Comparison of ENCODE assay signal across 8 cellular contexts in genomic region chr1:116433283-116434257, GRCh38.
A peak's percentile ranks its signal among the peaks of the same experiment; 100 is the strongest.
DNase-seq lines count a peak whose midpoint lies in the region; ATAC-seq and TF ChIP-seq lines count a peak whose summit lies in the region.
"Had no signal": no experiment of that assay in that cellular context is flagged by ENCODE, and none has a peak within 500 bp of the region (broad histone marks: within the 10 kb centered on the region; RNA-seq: fewer than 3 reads in every experiment).

No MANE protein-coding gene starts in this region.

- H3K4me1 Mint-ChIP-seq in effector memory CD8-positive, alpha-beta T cell (ENCODE audit: low read depth in 2 of 2): no peaks in the 10 kb centered on the region

- no peak overlapping the region for H3K4me3 Mint-ChIP-seq in effector memory CD8-positive, alpha-beta T cell

- peak; percentile 25 to 82 for TF ChIP-seq EP300 in tibial nerve (IDR thresholded peaks at IDR 0.05)

- CTCF ChIA-PET in GM10248 (lab: Yijun Ruan, JAX): interaction anchor here (0.9 to 1.2 kb wide), 3 partner anchors 10 to 66 kb away, joined by 3 read pairs; no protein-coding TSS in a partner anchor

- peak; percentile 97 for DNase-seq in NCI-H2196 treated with DMSO at 0.1 percent for 48 hours (lab: John Stamatoyannopoulos, UW; ENCODE audit: unreplicated experiment)
- no peak for DNase-seq in effector memory CD8-positive, alpha-beta T cell
- no peak for DNase-seq in tibial nerve (ENCODE audit: low spot score in 2 of 2)
- DNase-seq in GF-D8 (lab: John Stamatoyannopoulos, UW): no peak
- no peak for DNase-seq in GM10248 (ENCODE audit: extremely low spot score)
- DNase-seq in SIG-M5 (lab: John Stamatoyannopoulos, UW): no peak
- DNase-seq: activated CD8-positive, alpha-beta memory T cell treated with anti-CD3 and anti-CD28 coated beads for 24 hours had no signal

- no peaks in the 10 kb centered on the region for H3K27me3 ChIP-seq in tibial nerve

- peak; percentile 30 for ATAC-seq in effector memory CD8-positive, alpha-beta T cell (replicated peaks)

- peak overlapping the region; percentile 68 for H3K27ac ChIP-seq in mesodermal cell (ENCODE audit: low read depth, low read length, severe bottlenecking)
- peak overlapping the region; percentile 60 to 88 (median 75) for H3K27ac ChIP-seq in tibial nerve

- H3K4me3 ChIP-seq in mesodermal cell (ENCODE audit: extremely low read depth, insufficient read depth, low read length, poor library complexity, severe bottlenecking) (no peak overlapping the region), tibial nerve (no peak overlapping the region)

- peak in 1 of 2 donors; percentile 36 for TF ChIP-seq POLR2A in tibial nerve (IDR thresholded peaks at IDR 0.05)

- no peak overlapping the region for H3K27ac Mint-ChIP-seq in effector memory CD8-positive, alpha-beta T cell

- no peaks in the 10 kb centered on the region for H3K36me3 ChIP-seq in mesodermal cell (ENCODE audit: control insufficient read depth, insufficient read depth, low read length)
- H3K36me3 ChIP-seq in tibial nerve: no peaks in the 10 kb centered on the region

- peaks cover 0 to 2% of the 10 kb centered on the region in 2 donors for H3K27me3 Mint-ChIP-seq in effector memory CD8-positive, alpha-beta T cell

- no peaks in the 10 kb centered on the region for H3K9me3 ChIP-seq in mesodermal cell (ENCODE audit: control insufficient read depth, low read length)
- H3K9me3 ChIP-seq in tibial nerve: no peaks in the 10 kb centered on the region

- POLR2A ChIA-PET in GM10248 (lab: Yijun Ruan, JAX): no interaction called here

- H3K36me3 Mint-ChIP-seq in effector memory CD8-positive, alpha-beta T cell (ENCODE audit: insufficient read depth): no peaks in the 10 kb centered on the region

- no peak for TF ChIP-seq CTCF in tibial nerve (IDR thresholded peaks at IDR 0.05)
- no peak for TF ChIP-seq CTCF in GM10248 (IDR thresholded peaks at IDR 0.05; ENCODE audit: control extremely low read depth, extremely low read depth, low read depth, missing control alignments)

- H3K4me1 ChIP-seq in mesodermal cell (ENCODE audit: control insufficient read depth, insufficient read depth, low read length, poor library complexity, severe bottlenecking) (peaks cover 13% of the 10 kb centered on the region), tibial nerve (no peaks in the 10 kb centered on the region)

- 73 to 80% methylated on average over 9 to 10 of the region's 13 CpGs for WGBS in mesodermal cell (ENCODE audit: insufficient coverage in 2 of 2), 2 experiments
- 39 to 48% methylated on average over 10 to 13 of the region's 13 CpGs for WGBS in tibial nerve, 2 donors

- no peaks in the 10 kb centered on the region for H3K9me3 Mint-ChIP-seq in effector memory CD8-positive, alpha-beta T cell
